Comparison of ENCODE assay signal across 8 cellular contexts in genomic region chr9:130770679-130771442, GRCh38.
DNase-seq lines count a peak whose midpoint lies in the region; ATAC-seq and TF ChIP-seq lines count a peak whose summit lies in the region.

No MANE protein-coding gene starts in this region.

- no peak overlapping the region for H2AFZ ChIP-seq in SK-N-SH (ENCODE audit: low read depth)

- ATAC-seq in esophagus mucosa = peak; percentile 69
- peak; percentile 58 to 75 for ATAC-seq in naive thymus-derived CD8-positive, alpha-beta T cell
- ATAC-seq in HG03457 (IDR thresholded peaks at IDR 0.05; ENCODE audit: unreplicated experiment) = no peak
- no peak for ATAC-seq in HG02798 (IDR thresholded peaks at IDR 0.05; ENCODE audit: poor library complexity, unreplicated experiment)

- TF ChIP-seq CTCF in SK-N-SH (IDR thresholded peaks at IDR 0.05) = peak; percentile 80

- peaks cover 9% of the 10 kb centered on the region for H3K9me3 ChIP-seq in SK-N-SH

- H3K4me3 ChIP-seq in SK-N-SH (ENCODE audit: low read depth in 2 of 2, low read length in 1 of 2) = no peak overlapping the region; a peak in 1 of 4 replicates

- H3K27me3 Mint-ChIP-seq in activated naive CD4-positive, alpha-beta T cell treated with anti-CD3 and anti-CD28 coated beads for 36 hours (ENCODE audit: low read depth) = no peaks in the 10 kb centered on the region
- H3K27me3 Mint-ChIP-seq in naive thymus-derived CD8-positive, alpha-beta T cell = no peaks in the 10 kb centered on the region

- H3K4me1 Mint-ChIP-seq in activated naive CD4-positive, alpha-beta T cell treated with anti-CD3 and anti-CD28 coated beads for 36 hours (ENCODE audit: low read depth) = peaks cover 26% of the 10 kb centered on the region
- H3K4me1 Mint-ChIP-seq in naive thymus-derived CD8-positive, alpha-beta T cell = peaks cover 32 to 53% (median 43%) of the 10 kb centered on the region in 4 donors

- peaks cover 4% of the 10 kb centered on the region for H3K9me3 Mint-ChIP-seq in activated naive CD4-positive, alpha-beta T cell treated with anti-CD3 and anti-CD28 coated beads for 36 hours
- peaks cover 0 to 5% (median 0%) of the 10 kb centered on the region in 9 donors for H3K9me3 Mint-ChIP-seq in naive thymus-derived CD8-positive, alpha-beta T cell

- TF ChIP-seq RAD21 in SK-N-SH (IDR thresholded peaks at IDR 0.05; ENCODE audit: low read length) = peak; percentile 87

- no peaks in the 10 kb centered on the region for H3K9me2 ChIP-seq in SK-N-SH

- no peaks in the 10 kb centered on the region for H3K36me3 ChIP-seq in SK-N-SH (replicated peaks in 1 of 2; ENCODE audit: control insufficient read depth in 1 of 2, insufficient read depth in 2 of 2, low read length in 1 of 2)

- intact Hi-C loops in activated naive CD4-positive, alpha-beta T cell treated with anti-CD3 and anti-CD28 coated beads for 36 hours (cut with micrococcal nuclease) = loop anchor here (1.0 to 5.0 kb wide), 4 partner anchors 64 to 275 kb away; no protein-coding TSS in a partner anchor

- H3K4me1 ChIP-seq in SK-N-SH (ENCODE audit: control insufficient read depth in 1 of 2, insufficient read depth in 2 of 2, low read depth in 1 of 2, low read length in 1 of 2) = peaks cover 6 to 21% of the 10 kb centered on the region in 2 experiments; a peak in 3 of 4 replicates

- H3K27ac ChIP-seq in SK-N-SH (ENCODE audit: low read depth in 2 of 2, low read length in 1 of 2) = no peak overlapping the region

- no peak overlapping the region for H3K9ac ChIP-seq in SK-N-SH

- H3K4me2 ChIP-seq in SK-N-SH = no peak overlapping the region

- H3F3A ChIP-seq in SK-N-SH (replicated peaks; ENCODE audit: insufficient read depth) = peaks cover 13% of the 10 kb centered on the region

- TF ChIP-seq EP300 in SK-N-SH (IDR thresholded peaks at IDR 0.05; ENCODE audit: borderline replicate concordance in 1 of 2, low read depth in 1 of 2, low read length in 1 of 2) = no peak

- peak; percentile 23 for DNase-seq in activated naive CD4-positive, alpha-beta T cell treated with anti-CD3 and anti-CD28 coated beads for 36 hours
- DNase-seq in activated naive CD4-positive, alpha-beta T cell (lab: John Stamatoyannopoulos, UW) = no peak
- DNase-seq in NAMALWA (ENCODE audit: low spot score) (peak; percentile 82), SK-N-SH (peak; percentile 71)
- peak in 3 of 10 donors; percentile 22 to 32 (median 32) for DNase-seq in naive thymus-derived CD8-positive, alpha-beta T cell

- no peaks in the 10 kb centered on the region for H3K27me3 ChIP-seq in SK-N-SH (ENCODE audit: insufficient read depth)

- CTCF ChIA-PET in activated naive CD4-positive, alpha-beta T cell treated with anti-CD3 and anti-CD28 coated beads for 36 hours (lab: Charles Lee) = interaction anchor here (0.5 to 2.5 kb wide), 12 partner anchors 8 to 533 kb away, joined by 3 to 14 read pairs (median 3); partner anchors contain the start of gene EXOSC2
- CTCF ChIA-PET in SK-N-SH (lab: Yijun Ruan, JAX) = interaction anchor here (0.6 to 6.6 kb wide), 27 partner anchors 9 to 305 kb away, joined by 3 to 115 read pairs (median 4); no protein-coding TSS in a partner anchor

- POLR2A ChIA-PET in SK-N-SH (lab: Yijun Ruan, JAX) = no interaction called here
- POLR2A ChIA-PET in naive thymus-derived CD8-positive, alpha-beta T cell (lab: Charles Lee) = no interaction called here

- WGBS in SK-N-SH (ENCODE audit: low lambda C conversion rate) = 52% methylated on average over 2 of the region's 2 CpGs

- no peak overlapping the region for H3K27ac Mint-ChIP-seq in activated naive CD4-positive, alpha-beta T cell treated with anti-CD3 and anti-CD28 coated beads for 36 hours
- H3K27ac Mint-ChIP-seq in naive thymus-derived CD8-positive, alpha-beta T cell = peak overlapping the region in 2 of 10 donors; percentile 23 to 55

- H3K36me3 Mint-ChIP-seq in activated naive CD4-positive, alpha-beta T cell treated with anti-CD3 and anti-CD28 coated beads for 36 hours (ENCODE audit: low read depth) = no peaks in the 10 kb centered on the region
- H3K36me3 Mint-ChIP-seq in naive thymus-derived CD8-positive, alpha-beta T cell = peaks cover 0 to 3% (median 0%) of the 10 kb centered on the region in 3 donors

- H3K4me3 Mint-ChIP-seq in activated naive CD4-positive, alpha-beta T cell treated with anti-CD3 and anti-CD28 coated beads for 36 hours = no peak overlapping the region
- no peak overlapping the region for H3K4me3 Mint-ChIP-seq in naive thymus-derived CD8-positive, alpha-beta T cell

- H4K20me1 ChIP-seq in SK-N-SH (ENCODE audit: insufficient read depth) = no peaks in the 10 kb centered on the region

- H3K79me2 ChIP-seq in SK-N-SH (ENCODE audit: insufficient read depth) = peaks cover 72% of the 10 kb centered on the region

TF ChIP-seq in SK-N-SH, 30 proteins besides CTCF, POLR2A, EP300 and RAD21:
- TF ChIP-seq JUND (IDR thresholded peaks at IDR 0.05) = no peak
- TF ChIP-seq SMC3 (IDR thresholded peaks at IDR 0.05; ENCODE audit: low read depth, low read length) = peak; percentile 87
TF ChIP-seq in SK-N-SH: peak in this region for 1.

Comparison
In these comparisons a context has a peak if more than half of its experiments do, and no peak if none do; other contexts are left out.
1. DNase-seq: peak in activated naive CD4-positive, alpha-beta T cell treated with anti-CD3 and anti-CD28 coated beads for 36 hours (single experiment), NAMALWA (single experiment) and SK-N-SH (single experiment); none in activated naive CD4-positive, alpha-beta T cell (0 of 4).
2. ATAC-seq: peak in esophagus mucosa (single experiment) and naive thymus-derived CD8-positive, alpha-beta T cell (2 of 2); none in HG03457 (single experiment) and HG02798 (single experiment).